ENCODE assay signal across 17 cellular contexts in the genomic region with DNA sequence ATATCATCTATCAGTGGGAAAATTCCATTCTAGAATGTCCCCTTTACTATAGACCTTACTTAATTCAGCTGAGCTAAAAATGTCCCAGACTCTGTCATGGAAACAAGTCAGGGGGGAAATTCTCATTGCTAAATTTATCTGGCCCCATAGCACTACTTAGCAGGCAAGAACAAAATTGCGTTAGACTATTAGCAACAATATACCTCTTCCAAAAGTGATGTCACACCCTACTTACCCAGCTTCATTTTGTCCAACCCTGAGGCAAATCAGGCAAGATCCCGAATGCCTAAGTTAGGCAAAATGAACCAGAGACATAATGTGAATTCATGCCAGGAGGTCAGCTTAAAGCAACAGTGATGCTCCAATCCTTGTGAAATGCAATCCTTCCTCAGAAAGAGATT.
DNase-seq lines count a peak whose midpoint lies in the region; ATAC-seq, FAIRE-seq and TF ChIP-seq lines count a peak whose summit lies in the region.
"Had no signal": no experiment of that assay in that cellular context is flagged by ENCODE, and none has a peak within 500 bp of the region (broad histone marks: within the 10 kb centered on the region; RNA-seq: fewer than 3 reads in every experiment).

No MANE protein-coding gene starts in this region.

- FAIRE-seq in pancreas (lab: Jason Lieb, UNC), result no peak
- FAIRE-seq: endometrium had no signal

- WGBS in esophagus squamous epithelium, 2 donors, result 22 to 32% methylated on average over 2 of the region's 2 CpGs
- 85 to 89% methylated on average over 2 of the region's 2 CpGs for WGBS in pancreas, 2 donors

- TF ChIP-seq CTCF in esophagus squamous epithelium (IDR thresholded peaks at IDR 0.05) (no peak), pancreas (IDR thresholded peaks at IDR 0.05) (no peak), endothelial cell (IDR thresholded peaks at IDR 0.05; ENCODE audit: unreplicated experiment) (no peak)

- H3K4me3 Mint-ChIP-seq in activated CD4-positive, alpha-beta memory T cell treated with anti-CD3 and anti-CD28 coated beads for 36 hours, result no peak overlapping the region
- H3K4me3 Mint-ChIP-seq in endothelial cell (ENCODE audit: unreplicated experiment), result no peak overlapping the region
- H3K4me3 Mint-ChIP-seq: IgD-negative memory B cell; naive thymus-derived CD8-positive, alpha-beta T cell had no signal

- H2AFZ ChIP-seq in ACC112 (ENCODE audit: low read length, unreplicated experiment), result peak overlapping the region; percentile 2

- H3K36me3 ChIP-seq in ACC112 (ENCODE audit: insufficient read depth, low read length) (no peaks in the 10 kb centered on the region), esophagus squamous epithelium (no peaks in the 10 kb centered on the region), pancreas (no peaks in the 10 kb centered on the region)

- H3K27me3 ChIP-seq in ACC112 (ENCODE audit: insufficient read depth, low read length) (no peaks in the 10 kb centered on the region), esophagus squamous epithelium (no peaks in the 10 kb centered on the region), pancreas (no peaks in the 10 kb centered on the region)

- H3K4me1 ChIP-seq in ACC112 (ENCODE audit: control insufficient read depth, insufficient read depth, low read length, unreplicated experiment) (peaks cover 7% of the 10 kb centered on the region), esophagus squamous epithelium (no peaks in the 10 kb centered on the region), pancreas (no peaks in the 10 kb centered on the region)

- H3K9me3 Mint-ChIP-seq in activated CD4-positive, alpha-beta memory T cell treated with anti-CD3 and anti-CD28 coated beads for 36 hours, result peaks cover 5% of the 10 kb centered on the region
- H3K9me3 Mint-ChIP-seq in endothelial cell (ENCODE audit: unreplicated experiment), result peaks cover 10% of the 10 kb centered on the region

- H3K4me3 ChIP-seq in ACC112 (ENCODE audit: low read depth, low read length), result no peak overlapping the region
- no peak overlapping the region for H3K4me3 ChIP-seq in esophagus squamous epithelium
- H3K4me3 ChIP-seq in pancreas, result no peak overlapping the region

- H3K27ac ChIP-seq in ACC112 (ENCODE audit: low read depth, low read length) (peak overlapping the region; percentile 54), esophagus squamous epithelium (peak overlapping the region in 3 of 4 donors; percentile 56 to 66 (median 58)), pancreas (no peak overlapping the region)

- CTCF ChIA-PET in activated CD4-positive, alpha-beta memory T cell treated with anti-CD3 and anti-CD28 coated beads for 36 hours (lab: Charles Lee), result no interaction called here

- intact Hi-C loops in esophagus squamous epithelium (cut with DNase I) (no loop called here), pancreas (cut with DNase I) (no loop called here)
- intact Hi-C loops in activated CD4-positive, alpha-beta memory T cell treated with anti-CD3 and anti-CD28 coated beads for 36 hours (cut with micrococcal nuclease), result no loop called here

- H3K4me1 Mint-ChIP-seq in activated CD4-positive, alpha-beta memory T cell treated with anti-CD3 and anti-CD28 coated beads for 36 hours (ENCODE audit: low read depth), result peaks cover 3% of the 10 kb centered on the region
- H3K4me1 Mint-ChIP-seq in endothelial cell (ENCODE audit: unreplicated experiment), result peaks cover 3% of the 10 kb centered on the region
- H3K4me1 Mint-ChIP-seq: IgD-negative memory B cell; naive thymus-derived CD8-positive, alpha-beta T cell had no signal

- DNase-seq in MV-4-11 (lab: John Stamatoyannopoulos, UW) (peak; percentile 14), esophagus squamous epithelium (lab: John Stamatoyannopoulos, UW) (no peak), pancreas (no peak), endothelial cell (ENCODE audit: low spot score) (no peak)
- no peak for DNase-seq in activated CD4-positive, alpha-beta memory T cell treated with anti-CD3 and anti-CD28 coated beads for 36 hours
- DNase-seq: 8988T; activated CD8-positive, alpha-beta memory T cell treated with anti-CD3 and anti-CD28 coated beads, Interleukin-2, amount 50 U/mL, for 48 hours; amygdala; DMS53; naive thymus-derived CD8-positive, alpha-beta T cell; NCI-H2029 had no signal

- H3K9me3 ChIP-seq in esophagus squamous epithelium (no peaks in the 10 kb centered on the region), pancreas (no peaks in the 10 kb centered on the region)

- peaks cover 20% of the 10 kb centered on the region for H3K36me3 Mint-ChIP-seq in activated CD4-positive, alpha-beta memory T cell treated with anti-CD3 and anti-CD28 coated beads for 36 hours
- H3K36me3 Mint-ChIP-seq in endothelial cell (ENCODE audit: low read depth, unreplicated experiment), result no peaks in the 10 kb centered on the region

- POLR2A ChIA-PET in activated CD4-positive, alpha-beta memory T cell treated with anti-CD3 and anti-CD28 coated beads for 36 hours (lab: Charles Lee), result no interaction called here

- peak in 3 of 4 donors; percentile 41 to 76 (median 43) for ATAC-seq in pancreas
- ATAC-seq in GM19452 (IDR thresholded peaks at IDR 0.05; ENCODE audit: unreplicated experiment), result no peak
- ATAC-seq in GM18873 (IDR thresholded peaks at IDR 0.05; ENCODE audit: low FRiP score, unreplicated experiment), result no peak
- ATAC-seq: naive thymus-derived CD8-positive, alpha-beta T cell; Panc1 had no signal

- H3K27ac Mint-ChIP-seq in activated CD4-positive, alpha-beta memory T cell treated with anti-CD3 and anti-CD28 coated beads for 36 hours, result no peak overlapping the region
- H3K27ac Mint-ChIP-seq in endothelial cell (ENCODE audit: unreplicated experiment), result no peak overlapping the region
- H3K27ac Mint-ChIP-seq: IgD-negative memory B cell; naive thymus-derived CD8-positive, alpha-beta T cell had no signal

- no peaks in the 10 kb centered on the region for H3K27me3 Mint-ChIP-seq in activated CD4-positive, alpha-beta memory T cell treated with anti-CD3 and anti-CD28 coated beads for 36 hours
- H3K27me3 Mint-ChIP-seq in endothelial cell (ENCODE audit: unreplicated experiment), result no peaks in the 10 kb centered on the region

- no peak for TF ChIP-seq POLR2A in esophagus squamous epithelium (IDR thresholded peaks at IDR 0.05)

- no peaks in the 10 kb centered on the region for H3K79me2 ChIP-seq in ACC112 (ENCODE audit: control insufficient read depth, insufficient read depth, low read length, unreplicated experiment)

Comparison
In these comparisons a context has a peak if more than half of its experiments do, and no peak if none do; other contexts are left out.
1. H3K27ac ChIP-seq: peak in ACC112 (single experiment) and esophagus squamous epithelium (3 of 4); none in pancreas (0 of 4).
2. ATAC-seq: peak in pancreas (3 of 4); none in GM19452 (single experiment) and GM18873 (single experiment).